Comparison of ENCODE assay signal across 8 cellular contexts in the genomic region with DNA sequence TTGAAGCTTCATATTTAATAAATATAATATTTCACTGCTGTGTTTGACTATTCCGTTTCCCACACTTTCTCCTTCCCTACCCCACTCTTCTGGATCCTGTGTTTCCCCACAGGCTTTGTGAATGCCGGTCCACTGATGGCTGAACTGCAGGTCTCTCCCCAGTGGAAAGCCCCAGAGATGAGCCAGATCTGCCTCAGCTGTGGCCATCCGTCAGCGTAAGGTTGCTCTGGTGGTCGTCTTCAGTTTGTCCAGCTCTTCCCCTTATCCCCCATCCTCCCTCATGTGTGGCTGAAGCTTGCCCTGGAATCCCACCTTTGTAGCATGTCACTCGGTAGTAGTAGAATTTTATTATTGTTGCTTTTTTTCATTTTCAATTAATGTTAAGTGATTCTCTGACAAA. TPM values are rescaled to one million over a fixed set of nuclear protein-coding genes. Genes with fewer than 3 reads are reported as not detected.
DNase-seq lines count a peak whose midpoint lies in the region; ATAC-seq and TF ChIP-seq lines count a peak whose summit lies in the region.

No MANE protein-coding gene starts in this region.

- no peak for TF ChIP-seq POLR2A in prostate gland (IDR thresholded peaks at IDR 0.05)

- H3K9me3 ChIP-seq in CD4-positive, alpha-beta memory T cell (ENCODE audit: control insufficient read depth in 1 of 2, low read length in 2 of 2) = no peaks in the 10 kb centered on the region
- H3K9me3 ChIP-seq in prostate gland = no peaks in the 10 kb centered on the region

- intact Hi-C loops in CD4-positive, alpha-beta memory T cell (cut with micrococcal nuclease) = loop anchor here (1.0 to 5.0 kb wide), 5 partner anchors 8 to 344 kb away; a partner anchor contains a TSS
- intact Hi-C loops in dorsolateral prefrontal cortex (cut with DNase I) = no loop called here
- intact Hi-C loops in prostate gland (cut with DNase I) = no loop called here

- 61% methylated on average over 6 of the region's 6 CpGs for WGBS in prostate gland

- ATAC-seq in GM19035 (IDR thresholded peaks at IDR 0.05; ENCODE audit: unreplicated experiment) (no peak), HG02610 (IDR thresholded peaks at IDR 0.05; ENCODE audit: unreplicated experiment) (no peak)

- no peaks in the 10 kb centered on the region for H3K27me3 ChIP-seq in CD4-positive, alpha-beta memory T cell (ENCODE audit: insufficient read depth, low read length)
- H3K27me3 ChIP-seq in dorsolateral prefrontal cortex (no peaks in the 10 kb centered on the region), prostate gland (replicated peaks; ENCODE audit: insufficient read depth) (no peaks in the 10 kb centered on the region)

- peaks cover 71 to 95% (median 83%) of the 10 kb centered on the region in 4 donors for H3K4me1 Mint-ChIP-seq in CD4-positive, alpha-beta memory T cell

- peak overlapping the region; percentile 78 to 94 (median 87) for H3K4me3 Mint-ChIP-seq in CD4-positive, alpha-beta memory T cell

- TF ChIP-seq CTCF in LNCaP clone FGC (IDR thresholded peaks at IDR 0.05; ENCODE audit: control insufficient read depth, extremely low read depth, insufficient read depth) (no peak), dorsolateral prefrontal cortex (IDR thresholded peaks at IDR 0.05 in 54 of 56, conservative IDR thresholded peaks at IDR 0.05 in 2 of 56; ENCODE audit: low read depth in 1 of 56, partially characterized antibody in 56 of 56) (no peak), prostate gland (IDR thresholded peaks at IDR 0.05) (no peak)

- CTCF ChIA-PET in CD4-positive, alpha-beta memory T cell (lab: Charles Lee; ENCODE audit: partially characterized antibody) = interaction anchor here (1.2 to 6.6 kb wide), 9 partner anchors 9 to 232 kb away, joined by 3 to 56 read pairs (median 13); a partner anchor contains a TSS

- H3K36me3 Mint-ChIP-seq in CD4-positive, alpha-beta memory T cell = peaks cover 24 to 50% of the 10 kb centered on the region in 2 donors

- H3K36me3 ChIP-seq in CD4-positive, alpha-beta memory T cell (ENCODE audit: insufficient read depth, low read length) = no peaks in the 10 kb centered on the region
- H3K36me3 ChIP-seq in prostate gland = no peaks in the 10 kb centered on the region

- H3K27ac Mint-ChIP-seq in CD4-positive, alpha-beta memory T cell = peak overlapping the region; percentile 95 to 100 (median 99)

- no peaks in the 10 kb centered on the region for H3K9me3 Mint-ChIP-seq in CD4-positive, alpha-beta memory T cell

- no peak for DNase-seq in CD4-positive, alpha-beta memory T cell
- DNase-seq in LNCaP clone FGC (ENCODE audit: low read depth) (no peak), dorsolateral prefrontal cortex (no peak), prostate gland (ENCODE audit: low spot score) (no peak), activated gamma-delta T cell (lab: John Stamatoyannopoulos, UW) (no peak), GDM1 (lab: John Stamatoyannopoulos, UW) (no peak)

- no peaks in the 10 kb centered on the region for H3K27me3 Mint-ChIP-seq in CD4-positive, alpha-beta memory T cell

- peaks cover 97% of the 10 kb centered on the region for H3K4me1 ChIP-seq in CD4-positive, alpha-beta memory T cell (ENCODE audit: insufficient read depth, low read length)
- H3K4me1 ChIP-seq in prostate gland (replicated peaks) = peaks cover 26% of the 10 kb centered on the region

- H3K27ac ChIP-seq in CD4-positive, alpha-beta memory T cell (ENCODE audit: low read depth, low read length) = peak overlapping the region; percentile 99
- peak overlapping the region in 57 of 59 donors; percentile 43 to 93 (median 85) for H3K27ac ChIP-seq in dorsolateral prefrontal cortex
- H3K27ac ChIP-seq in prostate gland = peak overlapping the region; percentile 55 to 71

- POLR2A ChIA-PET in CD4-positive, alpha-beta memory T cell (lab: Charles Lee; ENCODE audit: partially characterized antibody) = interaction anchor here (0.8 to 13.2 kb wide), 12 partner anchors 7 to 223 kb away, joined by 3 to 287 read pairs (median 14); a partner anchor contains a TSS

- H3K4me3 ChIP-seq in CD4-positive, alpha-beta memory T cell (ENCODE audit: low read length in 2 of 2) = peak overlapping the region; percentile 15 to 45
- peak overlapping the region; percentile 2; the same call in 1 of the 2 replicates for H3K4me3 ChIP-seq in LNCaP clone FGC (ENCODE audit: low read depth, low read length)
- peak overlapping the region in 14 of 59 donors; percentile 1 to 58 (median 22) for H3K4me3 ChIP-seq in dorsolateral prefrontal cortex
- H3K4me3 ChIP-seq in prostate gland = no peak overlapping the region

RNA-seq across cellular contexts. Expression of a gene that starts 11.4 kb away (rescaled TPM):
- total RNA-seq in CD4-positive, alpha-beta memory T cell = 100 to 1,000 TPM; 123 TPM
- polyA plus RNA-seq in CD4-positive, alpha-beta memory T cell = 100 to 1,000 TPM; 258 to 358 TPM
- total RNA-seq in dorsolateral prefrontal cortex (100 to 1,000 TPM in 80 of 120 experiments, 10 to 100 TPM in 40; 58.5 to 148 (median 109) TPM), prostate gland (10 to 100 TPM; 22.0 to 39.6 TPM)

Comparison
In these comparisons a context has a peak if more than half of its experiments do, and no peak if none do; other contexts are left out.
1. H3K4me3 ChIP-seq: peak in CD4-positive, alpha-beta memory T cell (2 of 2) and LNCaP clone FGC (single experiment); none in prostate gland (0 of 2).
2. Peak in every context shown above with its lines, with median percentiles within 50 percentile points of each other: H3K27ac ChIP-seq.